In the genomic region with DNA sequence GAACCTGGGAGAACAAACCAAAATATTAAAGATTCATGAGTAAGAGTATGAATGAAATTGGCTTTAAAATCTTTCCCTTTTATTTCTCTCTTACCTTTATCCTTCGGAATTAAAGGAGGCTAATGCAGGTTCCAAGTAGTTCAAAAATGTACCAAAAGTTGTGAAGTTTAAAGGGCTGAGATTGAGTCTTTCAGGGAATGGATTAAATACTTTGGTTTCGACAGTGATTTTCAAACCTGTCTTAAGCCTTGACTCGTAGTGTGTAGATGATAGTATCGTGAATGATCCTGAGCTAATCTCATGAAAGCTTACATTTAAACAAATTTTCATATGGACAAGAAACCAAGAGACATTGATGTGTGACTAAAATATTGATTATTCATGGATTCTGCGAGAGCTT, we compare ENCODE assay signal across 27 cellular contexts.
DNase-seq lines count a peak whose midpoint lies in the region; ATAC-seq, FAIRE-seq and TF ChIP-seq lines count a peak whose summit lies in the region.
"Had no signal": no experiment of that assay in that cellular context is flagged by ENCODE, and none has a peak within 500 bp of the region (broad histone marks: within the 10 kb centered on the region; RNA-seq: fewer than 3 reads in every experiment).

No MANE protein-coding gene starts in this region.

- peaks cover 36% of the 10 kb centered on the region for H3K36me3 ChIP-seq in SK-N-MC (ENCODE audit: insufficient read depth, low read length)
- H3K36me3 ChIP-seq in H1 (ENCODE audit: control insufficient read depth in 2 of 4, insufficient read depth in 4 of 4, low read length in 3 of 4): peaks cover 0 to 4% (median 0%) of the 10 kb centered on the region in 4 experiments; a peak in 1 of 8 replicates
- H3K36me3 ChIP-seq: thoracic aorta had no signal

- no peak overlapping the region for H4K8ac ChIP-seq in H1 (ENCODE audit: extremely low read depth, insufficient read depth, low read length)

- H2BK120ac ChIP-seq in H1 (replicated peaks; ENCODE audit: low read depth, low read length): no peak overlapping the region

- H3K4me1 Mint-ChIP-seq in activated T-cell treated with anti-CD3 and anti-CD28 coated beads, Interleukin-2, amount 50 U/mL, for 24 hours (ENCODE audit: low read depth): peaks cover 50% of the 10 kb centered on the region
- peaks cover 41% of the 10 kb centered on the region for H3K4me1 Mint-ChIP-seq in neural crest cell

- no peaks in the 10 kb centered on the region for H3K27me3 Mint-ChIP-seq in activated T-cell treated with anti-CD3 and anti-CD28 coated beads, Interleukin-2, amount 50 U/mL, for 24 hours
- H3K27me3 Mint-ChIP-seq in neural crest cell (ENCODE audit: low read depth): no peaks in the 10 kb centered on the region
- H3K27me3 Mint-ChIP-seq: stimulated activated naive CD8-positive, alpha-beta T cell treated with anti-CD3 and anti-CD28 coated beads, Interleukin-15, Interleukin-2, amounts not matched to agents 100 ng/mL and 50 ng/mL, for 24 hours had no signal

- no peak overlapping the region for H2BK5ac ChIP-seq in H1 (ENCODE audit: low read depth, low read length)

- H3K4me2 ChIP-seq in H1 (ENCODE audit: insufficient read depth in 1 of 2, low read depth in 2 of 2, low read length in 2 of 2): no peak overlapping the region

- peak; percentile 13 for FAIRE-seq in H1 (lab: Jason Lieb, UNC)
- FAIRE-seq: GM12891, urothelium cell line had no signal

- POLR2A ChIA-PET in H1 (lab: Charles Lee; ENCODE audit: partially characterized antibody): interaction anchor here (1.6 kb wide), 1 partner anchor 65 kb away, joined by 3 read pairs; no protein-coding TSS in a partner anchor

- no peak for TF ChIP-seq POLR2A in H1 (IDR thresholded peaks at IDR 0.05; ENCODE audit: control extremely low read depth in 1 of 2, low read depth in 2 of 2, low read length in 2 of 2)

- 87% methylated on average over 5 of the region's 5 CpGs; no CpG with 5 or more reads in 1 of the 2 experiments for WGBS in H1 (ENCODE audit: extremely low coverage in 1 of 2, insufficient coverage in 1 of 2, insufficient read length in 1 of 2, insufficient replicate concordance in 2 of 2, low coverage in 1 of 2, low lambda C conversion rate in 2 of 2, missing lambda C conversion rate in 1 of 2), 2 experiments

- H3K4me3 Mint-ChIP-seq in activated T-cell treated with anti-CD3 and anti-CD28 coated beads, Interleukin-2, amount 50 U/mL, for 24 hours: no peak overlapping the region
- H3K4me3 Mint-ChIP-seq in neural crest cell: no peak overlapping the region
- H3K4me3 Mint-ChIP-seq: CD14-positive monocyte; stimulated activated naive CD8-positive, alpha-beta T cell treated with anti-CD3 and anti-CD28 coated beads, Interleukin-15, Interleukin-2, amounts not matched to agents 100 ng/mL and 50 ng/mL, for 24 hours had no signal

- no peaks in the 10 kb centered on the region for H3K23me2 ChIP-seq in H1 (ENCODE audit: low read depth, low read length)

- H4K5ac ChIP-seq in H1 (ENCODE audit: insufficient read length, low read depth, low read length): no peak overlapping the region

- no peak overlapping the region for H2AK5ac ChIP-seq in H1 (ENCODE audit: low read depth, low read length)

- H3K9ac ChIP-seq in SK-N-MC (ENCODE audit: insufficient read length): no peak overlapping the region
- H3K9ac ChIP-seq in H1 (replicated peaks in 1 of 4; ENCODE audit: extremely low read depth in 1 of 4, low read depth in 3 of 4, low read length in 3 of 4): peak overlapping the region in 1 of 4 experiments; percentile 8; a peak in 1 of 7 replicates

- peaks cover 7 to 19% of the 10 kb centered on the region in 2 experiments for H4K20me1 ChIP-seq in H1 (replicated peaks in 1 of 2; ENCODE audit: control insufficient read depth in 1 of 2, insufficient read depth in 2 of 2, low read length in 2 of 2)

- ATAC-seq in HG02938 (IDR thresholded peaks at IDR 0.05; ENCODE audit: unreplicated experiment): no peak
- ATAC-seq: heart left ventricle, lower lobe of right lung had no signal

- no peak overlapping the region for H2AFZ ChIP-seq in H1 (ENCODE audit: low read length)

- H3K79me2 ChIP-seq in H1 (ENCODE audit: control insufficient read depth in 1 of 2, insufficient read depth in 2 of 2, low read length in 2 of 2): peaks cover 6 to 98% of the 10 kb centered on the region in 2 experiments

- no peaks in the 10 kb centered on the region for H3K27me3 ChIP-seq in H1 (replicated peaks in 1 of 4; ENCODE audit: control insufficient read depth in 3 of 4, extremely low read depth in 1 of 4, insufficient read depth in 3 of 4, low read length in 3 of 4)
- H3K27me3 ChIP-seq: heart left ventricle had no signal

- H3K9me3 ChIP-seq in SK-N-MC (ENCODE audit: low read depth, low read length) (no peaks in the 10 kb centered on the region), H1 (ENCODE audit: insufficient read depth in 2 of 2, low read depth in 1 of 2, low read length in 1 of 2) (no peaks in the 10 kb centered on the region)
- H3K9me3 ChIP-seq: heart left ventricle, lower lobe of right lung, thoracic aorta had no signal

- DNase-seq in activated T-cell treated with anti-CD3 and anti-CD28 coated beads, Interleukin-2, amount 50 U/mL, for 24 hours: no peak
- DNase-seq in activated T-cell treated with anti-CD3 and anti-CD28 coated beads for 4 hours (no peak), SK-N-MC (ENCODE audit: low read depth, low spot score) (no peak), H1 (ENCODE audit: low read depth in 1 of 2, low spot score in 2 of 2) (no peak), neural crest cell (ENCODE audit: low read depth, low spot score) (no peak), NCI-H1436 (lab: John Stamatoyannopoulos, UW) (no peak), NCI-H1417 (lab: John Stamatoyannopoulos, UW) (no peak)
- DNase-seq: activated CD4-positive, alpha-beta T cell treated with anti-CD3 and anti-CD28 coated beads, Interleukin-2, amount 50 U/mL, for 1 hour; effector CD8-positive, alpha-beta T cell; erythroblast; heart left ventricle; Karpas-422; lower lobe of right lung; NCI-H146; NCI-H2107; occipital lobe; SHP77 treated with DMSO at 0.1 percent for 48 hours; SW 1271 had no signal

- H3K79me1 ChIP-seq in H1 (ENCODE audit: low read depth, low read length): peaks cover 5% of the 10 kb centered on the region; the same call in 1 of the 2 replicates

- no peak overlapping the region for H2BK15ac ChIP-seq in H1 (ENCODE audit: low read length)

- H3K27ac Mint-ChIP-seq in activated T-cell treated with anti-CD3 and anti-CD28 coated beads, Interleukin-2, amount 50 U/mL, for 24 hours: peak overlapping the region; percentile 31
- peak overlapping the region; percentile 39 for H3K27ac Mint-ChIP-seq in neural crest cell (ENCODE audit: unreplicated experiment)
- H3K27ac Mint-ChIP-seq: stimulated activated naive CD8-positive, alpha-beta T cell treated with anti-CD3 and anti-CD28 coated beads, Interleukin-15, Interleukin-2, amounts not matched to agents 100 ng/mL and 50 ng/mL, for 24 hours had no signal

- H3K4me3 ChIP-seq in SK-N-MC: no peak overlapping the region
- no peak overlapping the region for H3K4me3 ChIP-seq in H1 (ENCODE audit: extremely low read depth in 1 of 4, insufficient read depth in 2 of 4, low read depth in 3 of 4, low read length in 4 of 4)
- H3K4me3 ChIP-seq: heart left ventricle, lower lobe of right lung, thoracic aorta had no signal

- H3K23ac ChIP-seq in H1 (ENCODE audit: insufficient read length): no peak overlapping the region

- TF ChIP-seq EP300 in H1 (IDR thresholded peaks at IDR 0.05; ENCODE audit: borderline replicate concordance in 1 of 2, low read depth in 2 of 2, low read length in 2 of 2): no peak

- H2BK12ac ChIP-seq in H1 (ENCODE audit: low read depth, low read length): no peak overlapping the region

- CTCF ChIA-PET in H1 (lab: Charles Lee; ENCODE audit: partially characterized antibody): no interaction called here

- peaks cover 3 to 14% (median 13%) of the 10 kb centered on the region in 4 experiments; a peak in 5 of 7 replicates for H3K4me1 ChIP-seq in H1 (replicated peaks in 1 of 4; ENCODE audit: control insufficient read depth in 3 of 4, insufficient read depth in 4 of 4, low read length in 3 of 4)

- no peak for TF ChIP-seq CTCF in H1 (IDR thresholded peaks at IDR 0.05; ENCODE audit: control extremely low read depth in 1 of 3, insufficient read depth in 1 of 3, low read depth in 1 of 3, low read length in 3 of 3)
- no peak for TF ChIP-seq CTCF in neural crest cell (conservative IDR thresholded peaks at IDR 0.05)

- H2BK20ac ChIP-seq in H1 (ENCODE audit: low read length): no peak overlapping the region

- H3K27ac ChIP-seq in SK-N-MC (peak overlapping the region; percentile 58; the same call in 1 of the 2 replicates), H1 (ENCODE audit: low read depth, low read length) (no peak overlapping the region)
- H3K27ac ChIP-seq: 22Rv1, HL-60, lower lobe of right lung, thoracic aorta had no signal

- no peak overlapping the region for H4K91ac ChIP-seq in H1 (replicated peaks; ENCODE audit: insufficient read length, low read length)

- no peak overlapping the region for H3K14ac ChIP-seq in H1 (ENCODE audit: insufficient read length)

- no peak overlapping the region for H3K4ac ChIP-seq in H1 (replicated peaks; ENCODE audit: insufficient read length, low read depth, low read length)

- no peaks in the 10 kb centered on the region for H3K9me3 Mint-ChIP-seq in activated T-cell treated with anti-CD3 and anti-CD28 coated beads, Interleukin-2, amount 50 U/mL, for 24 hours
- H3K9me3 Mint-ChIP-seq in neural crest cell: no peaks in the 10 kb centered on the region
- H3K9me3 Mint-ChIP-seq: activated T-helper 2 cell treated with anti-CD3 and anti-CD28 coated beads, Interferon-gamma antibody, Interleukin-2, Interleukin-4, amounts not matched to agents 10 μg/mL and 5 μg/mL and 100 μg/mL, durations not matched to agents 14 hours and 24 hours and 36 hours had no signal

- peaks cover 48% of the 10 kb centered on the region for H3K36me3 Mint-ChIP-seq in activated T-cell treated with anti-CD3 and anti-CD28 coated beads, Interleukin-2, amount 50 U/mL, for 24 hours (ENCODE audit: low read depth)
- H3K36me3 Mint-ChIP-seq in neural crest cell (ENCODE audit: low read depth): peaks cover 7% of the 10 kb centered on the region

- no peak overlapping the region for H3K56ac ChIP-seq in H1 (replicated peaks; ENCODE audit: insufficient read length, low read depth, low read length)

- no peak for TF ChIP-seq RAD21 in H1 (IDR thresholded peaks at IDR 0.05 in 1 of 2, conservative IDR thresholded peaks at IDR 0.05 in 1 of 2; ENCODE audit: low read depth in 2 of 2, low read length in 2 of 2)

- no peak overlapping the region for H3K18ac ChIP-seq in H1 (ENCODE audit: extremely low read depth, low read length)

TF ChIP-seq in H1, 55 proteins besides CTCF, POLR2A, EP300 and RAD21:
- no peak for TF ChIP-seq KDM4A (IDR thresholded peaks at IDR 0.05; ENCODE audit: low read depth, low read length, severe bottlenecking)
- no peak for TF ChIP-seq KDM1A (IDR thresholded peaks at IDR 0.05; ENCODE audit: borderline replicate concordance, low read length)
- no peak for TF ChIP-seq HDAC2 (IDR thresholded peaks at IDR 0.05; ENCODE audit: borderline replicate concordance in 1 of 2, low read depth in 2 of 2, low read length in 2 of 2)
